Comparison of ENCODE assay signal across 8 cellular contexts in the genomic region with DNA sequence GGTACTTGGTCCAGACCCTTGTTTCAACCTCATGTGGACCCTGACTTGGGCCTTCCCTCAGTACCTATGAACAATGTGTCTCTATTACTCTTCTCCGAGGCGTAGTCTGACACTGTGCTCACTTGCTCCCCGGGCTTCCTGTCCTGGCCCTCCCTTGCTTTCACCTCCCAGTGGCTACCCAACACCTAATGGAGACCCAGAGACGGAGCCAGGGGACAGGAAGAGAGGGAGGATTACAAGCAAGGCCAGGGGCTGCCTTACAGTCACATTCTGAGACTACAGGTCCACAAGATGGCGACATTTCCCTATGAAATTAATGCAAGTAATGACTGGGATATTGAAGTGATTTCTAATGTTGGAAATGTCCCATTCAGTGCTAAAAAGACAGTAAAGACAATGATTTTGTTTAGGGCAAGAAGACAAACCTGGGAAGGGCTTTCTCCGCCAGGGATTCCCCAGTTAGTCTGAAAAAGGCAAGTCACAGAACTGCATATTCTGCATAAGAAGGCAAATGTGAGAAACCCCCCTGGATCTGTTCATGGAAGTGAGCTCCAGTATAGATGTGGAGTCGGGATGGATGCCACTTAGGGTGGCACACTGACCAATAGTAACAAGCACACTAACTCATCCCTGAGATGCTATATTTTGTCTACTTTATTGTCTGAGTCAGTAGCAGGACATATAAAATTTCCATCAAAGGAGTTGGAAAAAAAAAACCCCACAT. TPM values are rescaled to one million over a fixed set of nuclear protein-coding genes. Genes with fewer than 3 reads are reported as not detected.
DNase-seq lines count a peak whose midpoint lies in the region; ATAC-seq and TF ChIP-seq lines count a peak whose summit lies in the region.

No MANE protein-coding gene starts in this region.

- H3K9me2 ChIP-seq in OCI-LY1 (ENCODE audit: low read depth, low read length) = no peaks in the 10 kb centered on the region

- TF ChIP-seq RAD21 in IMR-90 (IDR thresholded peaks at IDR 0.05; ENCODE audit: low read length) = peak; percentile 76

- BruUV-seq in IMR-90 (replicated peaks; lab: Mats Ljungman, UMichigan) = no TSS peak

- H2BK5ac ChIP-seq in IMR-90 (ENCODE audit: low read depth, low read length, poor library complexity, severe bottlenecking) = no peak overlapping the region

- H3K79me2 ChIP-seq in OCI-LY1 (ENCODE audit: insufficient read depth, low read length) = no peaks in the 10 kb centered on the region

- no peak overlapping the region for H3K4me3 Mint-ChIP-seq in neural crest cell

- H4K20me1 ChIP-seq in IMR-90 (ENCODE audit: insufficient read depth, low read length) (no peaks in the 10 kb centered on the region), OCI-LY1 (ENCODE audit: insufficient read depth, low read length) (no peaks in the 10 kb centered on the region)

- H3K4ac ChIP-seq in IMR-90 (ENCODE audit: low read depth, low read length) = no peak overlapping the region

- no peak overlapping the region for H3K9ac ChIP-seq in IMR-90 (ENCODE audit: low read depth, low read length)
- H3K9ac ChIP-seq in OCI-LY1 (ENCODE audit: low read length) = no peak overlapping the region

- no peak overlapping the region for H4K5ac ChIP-seq in IMR-90 (ENCODE audit: low read depth, low read length)

- H2BK120ac ChIP-seq in IMR-90 (ENCODE audit: low read depth, low read length) = no peak overlapping the region

- DNase-seq in GM12864 (ENCODE audit: low read depth) (peak; percentile 37), IMR-90 (peak; percentile 69), fibroblast of peridontal ligament (ENCODE audit: extremely low read depth) (peak; percentile 83), neural crest cell (ENCODE audit: low read depth, low spot score) (peak; percentile 65), ureter (ENCODE audit: low spot score) (peak; percentile 50), omental fat pad (ENCODE audit: low spot score) (no peak)
- DNase-seq in activated CD8-positive, alpha-beta memory T cell treated with anti-CD3 and anti-CD28 coated beads, Interleukin-2, amount 50 U/mL, for 48 hours = peak; percentile 62

- dilution Hi-C loops in IMR-90 (cut with HindIII; ENCODE audit: low sequenced_read_pairs, unreplicated experiment) = no loop called here

- H3K36me3 Mint-ChIP-seq in neural crest cell (ENCODE audit: low read depth) = peaks cover 4% of the 10 kb centered on the region

- H3K4me3 ChIP-seq in GM12864 (ENCODE audit: low read depth, low read length) (no peak overlapping the region), IMR-90 (ENCODE audit: insufficient read depth, low read depth, low read length) (no peak overlapping the region), OCI-LY1 (ENCODE audit: low read depth, low read length, poor library complexity, severe bottlenecking) (no peak overlapping the region)

- H3K4me1 Mint-ChIP-seq in neural crest cell = no peaks in the 10 kb centered on the region

- no peak overlapping the region for H4K8ac ChIP-seq in IMR-90 (ENCODE audit: low read depth in 2 of 2, low read length in 2 of 2)

- no peak overlapping the region for H3K27ac ChIP-seq in IMR-90 (ENCODE audit: insufficient read depth, low read length)
- no peak overlapping the region for H3K27ac ChIP-seq in OCI-LY1 (ENCODE audit: low read depth, low read length, poor library complexity, severe bottlenecking)

- H3K4me1 ChIP-seq in IMR-90 (ENCODE audit: control insufficient read depth, insufficient read depth, low read length) (no peaks in the 10 kb centered on the region), OCI-LY1 (ENCODE audit: insufficient read depth, low read length, severe bottlenecking) (no peaks in the 10 kb centered on the region)

- ATAC-seq in IMR-90 (ENCODE audit: low read depth) (peak; percentile 91), omental fat pad (ENCODE audit: low FRiP score) (no peak)

- H2AK9ac ChIP-seq in IMR-90 (replicated peaks; ENCODE audit: low read depth, low read length, poor library complexity) = no peak overlapping the region

- H3K27me3 ChIP-seq in IMR-90 (ENCODE audit: control insufficient read depth, insufficient read depth, low read length) (peaks cover 5% of the 10 kb centered on the region; the same call in 1 of the 2 replicates), OCI-LY1 (ENCODE audit: insufficient read depth, low read length) (no peaks in the 10 kb centered on the region; the same call in 1 of the 2 replicates)

- H3K14ac ChIP-seq in IMR-90 (replicated peaks; ENCODE audit: low read depth, low read length) = no peak overlapping the region

- no peak overlapping the region for H4K91ac ChIP-seq in IMR-90 (ENCODE audit: insufficient read depth, low read depth, low read length)

- H3K9me3 ChIP-seq in IMR-90 (ENCODE audit: control insufficient read depth, insufficient read depth, low read length) (no peaks in the 10 kb centered on the region), OCI-LY1 (ENCODE audit: low read length) (no peaks in the 10 kb centered on the region)

- H3K79me1 ChIP-seq in IMR-90 (ENCODE audit: low read depth in 1 of 2, low read length in 2 of 2) = no peaks in the 10 kb centered on the region

- TF ChIP-seq CTCF in GM12864 (IDR thresholded peaks at IDR 0.05; ENCODE audit: low read depth, low read length, missing control alignments) (peak; percentile 54), IMR-90 (conservative IDR thresholded peaks at IDR 0.05; ENCODE audit: low read depth, low read length) (peak; percentile 68), OCI-LY1 (IDR thresholded peaks at IDR 0.05; ENCODE audit: low read length) (peak; percentile 77), neural crest cell (conservative IDR thresholded peaks at IDR 0.05) (peak; percentile 75), omental fat pad (IDR thresholded peaks at IDR 0.05) (no peak)

- CTCF ChIA-PET in IMR-90 (lab: Yijun Ruan, JAX) = interaction anchor here (1.5 kb wide), 1 partner anchor 513 kb away, joined by 5 read pairs; no protein-coding TSS in a partner anchor

- intact Hi-C loops in IMR-90 (cut with micrococcal nuclease) = loop anchor here (1.0 to 5.0 kb wide), 5 partner anchors 165 to 864 kb away; a partner anchor contains a TSS

- peak overlapping the region; percentile 76 for H2AFZ ChIP-seq in IMR-90 (replicated peaks; ENCODE audit: low read length, poor library complexity)
- H2AFZ ChIP-seq in OCI-LY1 (ENCODE audit: low read length) = no peak overlapping the region

- no peak overlapping the region for H3K56ac ChIP-seq in IMR-90 (ENCODE audit: extremely low read depth, insufficient read depth, low read length)

- H3K23ac ChIP-seq in IMR-90 (ENCODE audit: low read depth, low read length) = no peak overlapping the region

- no peak overlapping the region for H2AK5ac ChIP-seq in IMR-90 (ENCODE audit: low read depth, low read length)

- POLR2A ChIA-PET in IMR-90 (lab: Charles Lee; ENCODE audit: unreplicated experiment) = interaction anchor here (0.7 kb wide), 1 partner anchor 258 kb away, joined by 3 read pairs; no protein-coding TSS in a partner anchor

- H2BK20ac ChIP-seq in IMR-90 (ENCODE audit: low read depth, low read length) = no peak overlapping the region

- no peaks in the 10 kb centered on the region for H3K9me3 Mint-ChIP-seq in neural crest cell

- WGBS in IMR-90 (ENCODE audit: extremely low coverage in 2 of 2, insufficient read length in 1 of 2), 2 experiments = 43% methylated on average over 1 of the region's 7 CpGs; no CpG with 5 or more reads in 1 of the 2 experiments

- in situ Hi-C loops in IMR-90 (cut with MboI; ENCODE audit: low sequenced_read_pairs) = loop anchor here (5.0 to 10.0 kb wide), 3 partner anchors 165 to 858 kb away; a partner anchor contains a TSS

- no peak for TF ChIP-seq POLR2A in IMR-90 (IDR thresholded peaks at IDR 0.05; ENCODE audit: low read depth, low read length)

- H3K27me3 Mint-ChIP-seq in neural crest cell (ENCODE audit: low read depth) = no peaks in the 10 kb centered on the region

- H3K9me1 ChIP-seq in IMR-90 (ENCODE audit: insufficient read depth, low read length) = no peaks in the 10 kb centered on the region

- H3K18ac ChIP-seq in IMR-90 (ENCODE audit: low read depth, low read length) = no peak overlapping the region

- H3K27ac Mint-ChIP-seq in neural crest cell (ENCODE audit: unreplicated experiment) = no peak overlapping the region

- no peaks in the 10 kb centered on the region for H3F3A ChIP-seq in OCI-LY1 (ENCODE audit: insufficient read depth, low read length)

- H3K4me2 ChIP-seq in IMR-90 (ENCODE audit: low read depth, low read length) = no peak overlapping the region
- H3K4me2 ChIP-seq in OCI-LY1 (ENCODE audit: low read length) = no peak overlapping the region

- H3K36me3 ChIP-seq in IMR-90 (ENCODE audit: control insufficient read depth, insufficient read depth, low read length) (no peaks in the 10 kb centered on the region), OCI-LY1 (ENCODE audit: insufficient read depth, low read length) (no peaks in the 10 kb centered on the region)

- no peak overlapping the region for H2BK15ac ChIP-seq in IMR-90 (ENCODE audit: low read depth, low read length)

TF ChIP-seq in IMR-90, 13 proteins besides CTCF, POLR2A, EP300 and RAD21:
- TF ChIP-seq, protein P1, sequence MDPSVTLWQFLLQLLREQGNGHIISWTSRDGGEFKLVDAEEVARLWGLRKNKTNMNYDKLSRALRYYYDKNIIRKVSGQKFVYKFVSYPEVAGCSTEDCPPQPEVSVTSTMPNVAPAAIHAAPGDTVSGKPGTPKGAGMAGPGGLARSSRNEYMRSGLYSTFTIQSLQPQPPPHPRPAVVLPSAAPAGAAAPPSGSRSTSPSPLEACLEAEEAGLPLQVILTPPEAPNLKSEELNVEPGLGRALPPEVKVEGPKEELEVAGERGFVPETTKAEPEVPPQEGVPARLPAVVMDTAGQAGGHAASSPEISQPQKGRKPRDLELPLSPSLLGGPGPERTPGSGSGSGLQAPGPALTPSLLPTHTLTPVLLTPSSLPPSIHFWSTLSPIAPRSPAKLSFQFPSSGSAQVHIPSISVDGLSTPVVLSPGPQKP (IDR thresholded peaks at IDR 0.05; ENCODE audit: borderline replicate concordance, low read depth, low read length) = no peak
- peak; percentile 66 for TF ChIP-seq SMC3 (IDR thresholded peaks at IDR 0.05; ENCODE audit: low read depth, low read length)

RNA-seq across cellular contexts. Expression of a gene that starts 44.0 kb away (rescaled TPM):
- total RNA-seq in IMR-90 (2012; rRNA removed) (7.9 and 10.3 TPM in 2 replicates), neural crest cell (10.5 and 10.8 TPM in 2 replicates), ureter (13.3 TPM), omental fat pad (1 to 10 TPM; 4.7 to 9.8 (median 6.9) TPM)
- polyA plus RNA-seq in IMR-90 (2012; rRNA removed) = 2.1 and 2.3 TPM in 2 replicates
- 0.63 and 0.75 TPM in 2 replicates for polyA plus RNA-seq in IMR-90 (2012; cell fraction: cytosol; rRNA removed)
- 1.1 and 2.2 TPM in 2 replicates for polyA plus RNA-seq in IMR-90 (2012; cell fraction: nucleus; rRNA removed; ENCODE audit: low replicate concordance)

Comparison
In these comparisons a context has a peak if more than half of its experiments do, and no peak if none do; other contexts are left out.
1. CTCF ChIP-seq: peak in GM12864 (single experiment), IMR-90 (single experiment), OCI-LY1 (single experiment) and neural crest cell (single experiment); none in omental fat pad (0 of 3).